1 cellular context compared by ENCODE assay signal in the genomic region with DNA sequence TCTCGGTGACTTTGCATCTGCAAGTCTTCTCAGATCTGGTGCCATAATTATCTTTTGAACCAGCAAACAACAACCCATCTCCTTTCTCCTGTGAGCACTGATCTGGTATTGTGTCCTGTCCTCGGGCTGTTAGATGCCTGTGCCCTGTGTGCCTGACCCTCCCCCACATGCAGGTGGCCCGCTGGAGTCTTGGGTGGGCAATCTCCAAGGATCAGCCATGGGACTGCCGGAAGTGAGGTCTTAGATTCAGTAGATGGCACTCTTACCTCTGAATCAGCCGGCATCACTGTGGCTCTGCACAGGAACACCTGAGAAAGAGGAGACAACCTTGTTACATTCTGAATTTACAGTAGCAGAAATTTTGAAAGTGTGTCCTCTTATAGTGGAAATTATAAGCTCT.
TF ChIP-seq lines count a peak whose summit lies in the region.

No MANE protein-coding gene starts in this region.

TF ChIP-seq in H1, 55 proteins besides CTCF, POLR2A, EP300 and RAD21 (continued from another document):
- TF ChIP-seq, protein P1, sequence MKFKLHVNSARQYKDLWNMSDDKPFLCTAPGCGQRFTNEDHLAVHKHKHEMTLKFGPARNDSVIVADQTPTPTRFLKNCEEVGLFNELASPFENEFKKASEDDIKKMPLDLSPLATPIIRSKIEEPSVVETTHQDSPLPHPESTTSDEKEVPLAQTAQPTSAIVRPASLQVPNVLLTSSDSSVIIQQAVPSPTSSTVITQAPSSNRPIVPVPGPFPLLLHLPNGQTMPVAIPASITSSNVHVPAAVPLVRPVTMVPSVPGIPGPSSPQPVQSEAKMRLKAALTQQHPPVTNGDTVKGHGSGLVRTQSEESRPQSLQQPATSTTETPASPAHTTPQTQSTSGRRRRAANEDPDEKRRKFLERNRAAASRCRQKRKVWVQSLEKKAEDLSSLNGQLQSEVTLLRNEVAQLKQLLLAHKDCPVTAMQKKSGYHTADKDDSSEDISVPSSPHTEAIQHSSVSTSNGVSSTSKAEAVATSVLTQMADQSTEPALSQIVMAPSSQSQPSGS (IDR thresholded peaks at IDR 0.05; ENCODE audit: low read length), result no peak
- no peak for TF ChIP-seq HDAC6 (IDR thresholded peaks at IDR 0.05; ENCODE audit: low read depth, low read length)
- no peak for TF ChIP-seq HDAC2 (IDR thresholded peaks at IDR 0.05; ENCODE audit: borderline replicate concordance in 1 of 2, low read depth in 2 of 2, low read length in 2 of 2)
- no peak for TF ChIP-seq RFX5 (IDR thresholded peaks at IDR 0.05; ENCODE audit: borderline replicate concordance, low read depth, low read length)
- no peak for TF ChIP-seq SP1 (IDR thresholded peaks at IDR 0.05; ENCODE audit: low read depth, low read length)
- TF ChIP-seq CTBP2 (IDR thresholded peaks at IDR 0.05; ENCODE audit: borderline replicate concordance, insufficient read depth, insufficient read length, low read length), result no peak
